Comparison of ENCODE assay signal across 9 cellular contexts in genomic region chr19:46571495-46571894, GRCh38. TPM values are rescaled to one million over a fixed set of nuclear protein-coding genes. Genes with fewer than 3 reads are reported as not detected.
DNase-seq lines count a peak whose midpoint lies in the region; ATAC-seq lines count a peak whose summit lies in the region.
"Had no signal": no experiment of that assay in that cellular context is flagged by ENCODE, and none has a peak within 500 bp of the region (broad histone marks: within the 10 kb centered on the region; RNA-seq: fewer than 3 reads in every experiment).

No MANE protein-coding gene starts in this region.

- peak; percentile 33 for DNase-seq in stimulated activated CD4-positive, alpha-beta T cell treated with anti-CD3 and anti-CD28 coated beads, Interleukin-15, amount 100 ng/mL, for 24 hours
- no peak for DNase-seq in stimulated activated CD4-positive, alpha-beta T cell treated with anti-CD3 and anti-CD28 coated beads, Interleukin-4, amount 100 ng/mL, for 4 hours
- DNase-seq in NCI-H69 (lab: John Stamatoyannopoulos, UW) = peak; percentile 47
- DNase-seq in amygdala (lab: John Stamatoyannopoulos, UW) = no peak
- no peak for DNase-seq in left ventricle myocardium superior
- DNase-seq: retina had no signal

- ATAC-seq in esophagus mucosa = peak; percentile 49
- ATAC-seq in HG03135 (IDR thresholded peaks at IDR 0.05; ENCODE audit: unreplicated experiment) = no peak
- no peak for ATAC-seq in left ventricle myocardium superior
- ATAC-seq in GM21717 (IDR thresholded peaks at IDR 0.05; ENCODE audit: unreplicated experiment) = no peak

- intact Hi-C loops in left ventricle myocardium superior (cut with micrococcal nuclease) = no loop called here

RNA-seq across cellular contexts. Expression of gene CALM3, which starts 29.6 kb away (rescaled TPM):
- total RNA-seq in esophagus mucosa = 109 TPM
- 323 TPM for total RNA-seq in left ventricle myocardium superior

RNA-seq across cellular contexts. Expression of gene PTGIR, which starts 53.4 kb away (rescaled TPM):
- total RNA-seq in esophagus mucosa (0.12 TPM), left ventricle myocardium superior (3.0 TPM)

Comparison
In these comparisons a context has a peak if more than half of its experiments do, and no peak if none do; other contexts are left out.
1. DNase-seq: peak in stimulated activated CD4-positive, alpha-beta T cell treated with anti-CD3 and anti-CD28 coated beads, Interleukin-15, amount 100 ng/mL, for 24 hours (single experiment) and NCI-H69 (single experiment); none in stimulated activated CD4-positive, alpha-beta T cell treated with anti-CD3 and anti-CD28 coated beads, Interleukin-4, amount 100 ng/mL, for 4 hours (0 of 2), amygdala (0 of 56) and left ventricle myocardium superior (single experiment).